In the genomic region with DNA sequence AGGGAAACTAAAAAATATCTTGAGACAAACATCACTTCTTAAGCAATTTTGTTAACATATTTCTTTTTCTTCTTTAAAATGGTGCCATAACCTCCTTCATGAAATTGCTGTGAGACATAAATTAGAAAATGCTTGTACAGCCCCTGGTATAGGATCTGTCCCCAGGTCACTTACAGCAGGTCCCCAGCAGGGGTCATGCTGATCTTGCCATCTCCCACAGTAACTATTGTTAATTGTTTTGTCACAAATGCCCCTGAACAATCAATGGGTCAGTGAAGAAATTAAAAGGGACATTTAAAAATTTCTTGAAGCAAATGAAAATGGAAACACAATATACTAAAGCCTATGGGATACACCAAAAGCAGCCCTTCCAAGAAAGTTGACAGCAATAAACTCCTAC, we compare ENCODE assay signal across 9 cellular contexts.
DNase-seq lines count a peak whose midpoint lies in the region; ATAC-seq, FAIRE-seq and TF ChIP-seq lines count a peak whose summit lies in the region.
"Had no signal": no experiment of that assay in that cellular context is flagged by ENCODE, and none has a peak within 500 bp of the region (broad histone marks: within the 10 kb centered on the region; RNA-seq: fewer than 3 reads in every experiment).

No MANE protein-coding gene starts in this region.

- no peak overlapping the region for H3K18ac ChIP-seq in H1 (ENCODE audit: extremely low read depth, low read length)

- no peaks in the 10 kb centered on the region for H3K4me1 ChIP-seq in H1 (replicated peaks in 1 of 4; ENCODE audit: control insufficient read depth in 3 of 4, insufficient read depth in 4 of 4, low read length in 3 of 4)

- no peaks in the 10 kb centered on the region for H3K27me3 Mint-ChIP-seq in activated CD4-positive, alpha-beta T cell treated with anti-CD3 and anti-CD28 coated beads for 36 hours
- no peaks in the 10 kb centered on the region for H3K27me3 Mint-ChIP-seq in stimulated activated naive B cell treated with anti-CD40 and anti-IgM and Interleukin-4, amounts not matched to agents 10 μg/mL and 1 μg/mL and 100 μg/mL, for 72 hours

- H2BK15ac ChIP-seq in H1 (ENCODE audit: low read length): no peak overlapping the region

- CTCF ChIA-PET in activated CD4-positive, alpha-beta T cell treated with anti-CD3 and anti-CD28 coated beads for 36 hours (lab: Charles Lee): interaction anchor here (0.7 to 1.3 kb wide), 8 partner anchors 9 to 286 kb away, joined by 3 to 6 read pairs (median 4); no protein-coding TSS in a partner anchor
- CTCF ChIA-PET in H1 (lab: Charles Lee; ENCODE audit: partially characterized antibody): interaction anchor here (0.6 to 2.2 kb wide), 9 partner anchors 9 to 235 kb away, joined by 3 to 8 read pairs (median 4); no protein-coding TSS in a partner anchor

- no peak overlapping the region for H3K56ac ChIP-seq in H1 (replicated peaks; ENCODE audit: insufficient read length, low read depth, low read length)

- H3K23ac ChIP-seq in H1 (ENCODE audit: insufficient read length): no peak overlapping the region

- peaks cover 10% of the 10 kb centered on the region for H3K9me3 Mint-ChIP-seq in activated CD4-positive, alpha-beta T cell treated with anti-CD3 and anti-CD28 coated beads for 36 hours (ENCODE audit: low read depth)
- H3K9me3 Mint-ChIP-seq in stimulated activated naive B cell treated with anti-CD40 and anti-IgM and Interleukin-4, amounts not matched to agents 10 μg/mL and 1 μg/mL and 100 μg/mL, for 72 hours: peaks cover 9 to 11% of the 10 kb centered on the region in 2 donors

- DNase-seq in activated CD4-positive, alpha-beta T cell treated with anti-CD3 and anti-CD28 coated beads for 36 hours: peak; percentile 34
- DNase-seq in activated CD4-positive, alpha-beta T cell treated with anti-CD3 and anti-CD28 coated beads, Interleukin-2, amount 50 U/mL, for 1 hour: no peak
- DNase-seq in LNCaP clone FGC (ENCODE audit: low read depth): no peak
- DNase-seq in H1 (ENCODE audit: low read depth in 1 of 2, low spot score in 2 of 2): no peak
- no peak for DNase-seq in stimulated activated naive B cell treated with anti-CD40 and anti-IgM and Interleukin-4, amounts not matched to agents 10 μg/mL and 1 μg/mL and 100 μg/mL, for 72 hours
- no peak for DNase-seq in COLO829 (ENCODE audit: low spot score)
- no peak for DNase-seq in NCI-H1092 (lab: John Stamatoyannopoulos, UW)
- DNase-seq in NCI-H1436 treated with DMSO at 0.1 percent for 48 hours (lab: John Stamatoyannopoulos, UW): no peak
- DNase-seq: DMS79 had no signal

- peak; percentile 49 for ATAC-seq in activated CD4-positive, alpha-beta T cell treated with anti-CD3 and anti-CD28 coated beads for 36 hours
- peak; percentile 71 to 82 for ATAC-seq in stimulated activated naive B cell treated with anti-CD40 and anti-IgM and Interleukin-4, amounts not matched to agents 10 μg/mL and 1 μg/mL and 100 μg/mL, for 72 hours (replicated peaks)

- TF ChIP-seq POLR2A in H1 (IDR thresholded peaks at IDR 0.05; ENCODE audit: control extremely low read depth in 1 of 2, low read depth in 2 of 2, low read length in 2 of 2): no peak

- H3K79me1 ChIP-seq in H1 (ENCODE audit: low read depth, low read length): no peaks in the 10 kb centered on the region

- peaks cover 0 to 4% (median 0%) of the 10 kb centered on the region in 4 experiments; a peak in 2 of 8 replicates for H3K36me3 ChIP-seq in H1 (ENCODE audit: control insufficient read depth in 2 of 4, insufficient read depth in 4 of 4, low read length in 3 of 4)

- H3K27ac Mint-ChIP-seq in activated CD4-positive, alpha-beta T cell treated with anti-CD3 and anti-CD28 coated beads for 36 hours: no peak overlapping the region
- no peak overlapping the region for H3K27ac Mint-ChIP-seq in stimulated activated naive B cell treated with anti-CD40 and anti-IgM and Interleukin-4, amounts not matched to agents 10 μg/mL and 1 μg/mL and 100 μg/mL, for 72 hours

- no peak overlapping the region for H2BK20ac ChIP-seq in H1 (ENCODE audit: low read length)

- no peaks in the 10 kb centered on the region; a peak in 1 of 4 replicates for H3K9me3 ChIP-seq in H1 (ENCODE audit: insufficient read depth in 2 of 2, low read depth in 1 of 2, low read length in 1 of 2)

- H4K5ac ChIP-seq in H1 (ENCODE audit: insufficient read length, low read depth, low read length): no peak overlapping the region

- no peak overlapping the region for H3K9ac ChIP-seq in H1 (replicated peaks in 1 of 4; ENCODE audit: extremely low read depth in 1 of 4, low read depth in 3 of 4, low read length in 3 of 4)

- peak; percentile 13 for FAIRE-seq in H1 (lab: Jason Lieb, UNC)

- no peak overlapping the region for H2AK5ac ChIP-seq in H1 (ENCODE audit: low read depth, low read length)

- H2BK5ac ChIP-seq in H1 (ENCODE audit: low read depth, low read length): no peak overlapping the region

- POLR2A ChIA-PET in activated CD4-positive, alpha-beta T cell treated with anti-CD3 and anti-CD28 coated beads for 36 hours (lab: Charles Lee): no interaction called here
- POLR2A ChIA-PET in H1 (lab: Charles Lee; ENCODE audit: partially characterized antibody): no interaction called here

- H3K79me2 ChIP-seq in H1 (ENCODE audit: control insufficient read depth in 1 of 2, insufficient read depth in 2 of 2, low read length in 2 of 2): no peaks in the 10 kb centered on the region

- no peak overlapping the region for H3K4ac ChIP-seq in H1 (replicated peaks; ENCODE audit: insufficient read length, low read depth, low read length)

- H3K27ac ChIP-seq in H1 (ENCODE audit: low read depth, low read length): no peak overlapping the region

- no peak overlapping the region for H3K4me3 ChIP-seq in LNCaP clone FGC (ENCODE audit: low read depth, low read length)
- H3K4me3 ChIP-seq in H1 (ENCODE audit: extremely low read depth in 1 of 4, insufficient read depth in 2 of 4, low read depth in 3 of 4, low read length in 4 of 4): no peak overlapping the region

- no peaks in the 10 kb centered on the region for H3K23me2 ChIP-seq in H1 (ENCODE audit: low read depth, low read length)

- intact Hi-C loops in activated CD4-positive, alpha-beta T cell treated with anti-CD3 and anti-CD28 coated beads for 36 hours (cut with DNase I, micrococcal nuclease): loop anchor here in 1 of 2 experiments (10.0 kb wide), 1 partner anchor 352 kb away; a partner anchor contains a TSS

- no peak overlapping the region for H2BK12ac ChIP-seq in H1 (ENCODE audit: low read depth, low read length)

- peaks cover 0 to 1% of the 10 kb centered on the region in 2 experiments for H4K20me1 ChIP-seq in H1 (replicated peaks in 1 of 2; ENCODE audit: control insufficient read depth in 1 of 2, insufficient read depth in 2 of 2, low read length in 2 of 2)

- H4K8ac ChIP-seq in H1 (ENCODE audit: extremely low read depth, insufficient read depth, low read length): no peak overlapping the region

- H2AFZ ChIP-seq in H1 (ENCODE audit: low read length): no peak overlapping the region

- H4K91ac ChIP-seq in H1 (replicated peaks; ENCODE audit: insufficient read length, low read length): no peak overlapping the region

- TF ChIP-seq EP300 in H1 (IDR thresholded peaks at IDR 0.05; ENCODE audit: borderline replicate concordance in 1 of 2, low read depth in 2 of 2, low read length in 2 of 2): no peak

- peak; percentile 57 for TF ChIP-seq CTCF in LNCaP clone FGC (IDR thresholded peaks at IDR 0.05; ENCODE audit: control insufficient read depth, extremely low read depth, insufficient read depth)
- TF ChIP-seq CTCF in H1 (IDR thresholded peaks at IDR 0.05; ENCODE audit: control extremely low read depth in 1 of 3, insufficient read depth in 1 of 3, low read depth in 1 of 3, low read length in 3 of 3): peak; percentile 24 to 41 (median 40); a peak in 3 of 4 replicates

- TF ChIP-seq RAD21 in H1 (IDR thresholded peaks at IDR 0.05 in 1 of 2, conservative IDR thresholded peaks at IDR 0.05 in 1 of 2; ENCODE audit: low read depth in 2 of 2, low read length in 2 of 2): peak; percentile 26 to 38; a peak in 3 of 4 replicates

- no peaks in the 10 kb centered on the region for H3K4me1 Mint-ChIP-seq in activated CD4-positive, alpha-beta T cell treated with anti-CD3 and anti-CD28 coated beads for 36 hours
- H3K4me1 Mint-ChIP-seq in stimulated activated naive B cell treated with anti-CD40 and anti-IgM and Interleukin-4, amounts not matched to agents 10 μg/mL and 1 μg/mL and 100 μg/mL, for 72 hours: peaks cover 6 to 7% of the 10 kb centered on the region in 2 donors

- no peak overlapping the region for H3K4me2 ChIP-seq in H1 (ENCODE audit: insufficient read depth in 1 of 2, low read depth in 2 of 2, low read length in 2 of 2)

- no peak overlapping the region for H3K4me3 Mint-ChIP-seq in activated CD4-positive, alpha-beta T cell treated with anti-CD3 and anti-CD28 coated beads for 36 hours
- no peak overlapping the region for H3K4me3 Mint-ChIP-seq in stimulated activated naive B cell treated with anti-CD40 and anti-IgM and Interleukin-4, amounts not matched to agents 10 μg/mL and 1 μg/mL and 100 μg/mL, for 72 hours

- no peak overlapping the region for H2BK120ac ChIP-seq in H1 (replicated peaks; ENCODE audit: low read depth, low read length)

- H3K27me3 ChIP-seq in H1 (replicated peaks in 1 of 4; ENCODE audit: control insufficient read depth in 3 of 4, extremely low read depth in 1 of 4, insufficient read depth in 3 of 4, low read length in 3 of 4): no peaks in the 10 kb centered on the region

- no peak overlapping the region for H3K14ac ChIP-seq in H1 (ENCODE audit: insufficient read length)

- H3K36me3 Mint-ChIP-seq in activated CD4-positive, alpha-beta T cell treated with anti-CD3 and anti-CD28 coated beads for 36 hours (ENCODE audit: low read depth): peaks cover 18% of the 10 kb centered on the region
- H3K36me3 Mint-ChIP-seq in stimulated activated naive B cell treated with anti-CD40 and anti-IgM and Interleukin-4, amounts not matched to agents 10 μg/mL and 1 μg/mL and 100 μg/mL, for 72 hours: peaks cover 17 to 35% of the 10 kb centered on the region in 2 donors

TF ChIP-seq in H1, 55 proteins besides CTCF, POLR2A, EP300 and RAD21 (continues in another document):
- TF ChIP-seq RXRA (IDR thresholded peaks at IDR 0.05; ENCODE audit: insufficient read depth, low read depth, low read length): no peak
- no peak for TF ChIP-seq RFX5 (IDR thresholded peaks at IDR 0.05; ENCODE audit: borderline replicate concordance, low read depth, low read length)
- no peak for TF ChIP-seq CREB1 (IDR thresholded peaks at IDR 0.05)
- no peak for TF ChIP-seq TBP (IDR thresholded peaks at IDR 0.05; ENCODE audit: low read depth, low read length)
- TF ChIP-seq PHF8 (conservative IDR thresholded peaks at IDR 0.05; ENCODE audit: low read depth, low read length): no peak
- no peak for TF ChIP-seq HDAC6 (IDR thresholded peaks at IDR 0.05; ENCODE audit: low read depth, low read length)
- TF ChIP-seq CBX8 (IDR thresholded peaks at IDR 0.05; ENCODE audit: borderline replicate concordance, low read depth, low read length): no peak
- TF ChIP-seq, protein P1, sequence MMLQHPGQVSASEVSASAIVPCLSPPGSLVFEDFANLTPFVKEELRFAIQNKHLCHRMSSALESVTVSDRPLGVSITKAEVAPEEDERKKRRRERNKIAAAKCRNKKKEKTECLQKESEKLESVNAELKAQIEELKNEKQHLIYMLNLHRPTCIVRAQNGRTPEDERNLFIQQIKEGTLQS (IDR thresholded peaks at IDR 0.05; ENCODE audit: insufficient read depth, low read depth, low read length): no peak
- TF ChIP-seq YY1 (IDR thresholded peaks at IDR 0.05; ENCODE audit: low read depth, low read length): no peak
